Comparison of ENCODE assay signal across 8 cellular contexts in genomic region chr7:44797329-44798258, GRCh38. TPM values are rescaled to one million over a fixed set of nuclear protein-coding genes. Genes with fewer than 3 reads are reported as not detected.
A peak's percentile ranks its signal among the peaks of the same experiment; 100 is the strongest.
DNase-seq lines count a peak whose midpoint lies in the region; ATAC-seq and TF ChIP-seq lines count a peak whose summit lies in the region.

No MANE protein-coding gene starts in this region.

- H3K27me3 ChIP-seq in iPS-18a (ENCODE audit: control insufficient read depth, insufficient read depth, low read length): no peaks in the 10 kb centered on the region

- ATAC-seq in HG03066 (IDR thresholded peaks at IDR 0.05; ENCODE audit: low read depth, unreplicated experiment): peak; percentile 41

- peak overlapping the region; percentile 98 for H3K27ac Mint-ChIP-seq in MCF 10A (ENCODE audit: low read depth, unreplicated experiment)

- H3K4me1 ChIP-seq in iPS-18a (ENCODE audit: control insufficient read depth, low read depth, low read length): peaks cover 4% of the 10 kb centered on the region

- H3K27ac ChIP-seq in VCaP: peak overlapping the region; percentile 99
- peak overlapping the region; percentile 90 for H3K27ac ChIP-seq in iPS-18a (ENCODE audit: low read length)

- no peaks in the 10 kb centered on the region for H3K27me3 Mint-ChIP-seq in MCF 10A (ENCODE audit: insufficient read depth, unreplicated experiment)

- peaks cover 6% of the 10 kb centered on the region for H3K4me1 Mint-ChIP-seq in MCF 10A (ENCODE audit: insufficient read depth, unreplicated experiment)

- DNase-seq in NCI-H524 (lab: John Stamatoyannopoulos, UW) (peak; percentile 43 to 83), NCI-H524 treated with DMSO at 0.1 percent for 48 hours (lab: John Stamatoyannopoulos, UW) (no peak), NCI-H2171 (lab: John Stamatoyannopoulos, UW) (peak; percentile 63), MCF 10A (ENCODE audit: unreplicated experiment) (peak; percentile 90), skeletal muscle cell (ENCODE audit: low read depth) (peak; percentile 63)

- H3K9ac ChIP-seq in iPS-18a (ENCODE audit: low read length): peak overlapping the region; percentile 98

- intact Hi-C loops in MCF 10A (cut with micrococcal nuclease): loop anchor here (1.0 to 10.0 kb wide), 5 partner anchors 50 to 209 kb away; partner anchors contain the start of genes OGDH and ZMIZ2

- peak; percentile 70 for TF ChIP-seq CTCF in VCaP (conservative IDR thresholded peaks at IDR 0.05)
- peak; percentile 42 for TF ChIP-seq CTCF in MCF 10A (IDR thresholded peaks at IDR 0.05; ENCODE audit: unreplicated experiment)

- BruUV-seq in MCF 10A (replicated peaks; lab: Mats Ljungman, UMichigan): TSS peak; percentile 51

- CTCF ChIA-PET in MCF 10A (lab: Yijun Ruan, JAX): interaction anchor here (0.6 to 1.6 kb wide), 9 partner anchors 43 to 338 kb away, joined by 3 to 11 read pairs (median 3); no protein-coding TSS in a partner anchor

- no peaks in the 10 kb centered on the region for H3K9me3 ChIP-seq in iPS-18a (ENCODE audit: control insufficient read depth, low read depth, low read length)

- H3K36me3 ChIP-seq in iPS-18a (ENCODE audit: control insufficient read depth, low read depth, low read length): peaks cover 52% of the 10 kb centered on the region

- peaks cover 66% of the 10 kb centered on the region for H3K36me3 Mint-ChIP-seq in MCF 10A (ENCODE audit: insufficient read depth, unreplicated experiment)

- H3K4me3 Mint-ChIP-seq in MCF 10A (ENCODE audit: unreplicated experiment): peak overlapping the region; percentile 87

- peak overlapping the region; percentile 96 for H3K4me3 ChIP-seq in iPS-18a (ENCODE audit: low read length)
- peak overlapping the region; percentile 88 for H3K4me3 ChIP-seq in skeletal muscle cell (ENCODE audit: low read depth, low read length)

- POLR2A ChIA-PET in MCF 10A (lab: Yijun Ruan, JAX): interaction anchor here (0.6 to 4.4 kb wide), 27 partner anchors 10 to 1245 kb away, joined by 3 to 75 read pairs (median 7); partner anchors contain the start of genes DDX56, H2AZ2, OGDH and PURB

- no peaks in the 10 kb centered on the region for H3K9me3 Mint-ChIP-seq in MCF 10A (ENCODE audit: unreplicated experiment)

RNA-seq across cellular contexts. Expression of gene PPIA, which starts 1.1 kb away (rescaled TPM):
- 2,090 and 2,238 TPM in 2 replicates for total RNA-seq in MCF 10A (2022)

RNA-seq across cellular contexts. Expression of gene ZMIZ2, which starts 48.9 kb away (rescaled TPM):
- 94.4 and 100 TPM in 2 replicates for total RNA-seq in MCF 10A (2022)

RNA-seq across cellular contexts. Expression of gene H2AZ2, which starts 50.3 kb away (rescaled TPM):
- total RNA-seq in MCF 10A (2022): 138 and 139 TPM in 2 replicates
